In genomic region chr5:56471707-56472106, GRCh38 we compare ENCODE assay signal across 24 cellular contexts.
DNase-seq lines count a peak whose midpoint lies in the region; ATAC-seq, FAIRE-seq and TF ChIP-seq lines count a peak whose summit lies in the region.
"Had no signal": no experiment of that assay in that cellular context is flagged by ENCODE, and none has a peak within 500 bp of the region (broad histone marks: within the 10 kb centered on the region; RNA-seq: fewer than 3 reads in every experiment).

No MANE protein-coding gene starts in this region.

- H2AFZ ChIP-seq in IMR-90 (replicated peaks; ENCODE audit: low read length, poor library complexity), result peak overlapping the region; percentile 13

- H4K8ac ChIP-seq in IMR-90 (ENCODE audit: low read depth in 2 of 2, low read length in 2 of 2), result peak overlapping the region in 1 of 2 experiments; percentile 71; a peak in 1 of 4 replicates

- H3K18ac ChIP-seq in IMR-90 (ENCODE audit: low read depth, low read length), result peak overlapping the region; percentile 57; the same call in 1 of the 2 replicates

- H3K4ac ChIP-seq in IMR-90 (ENCODE audit: low read depth, low read length), result peak overlapping the region; percentile 84

- H4K91ac ChIP-seq in IMR-90 (ENCODE audit: insufficient read depth, low read depth, low read length), result no peak overlapping the region; the same call in 1 of the 2 replicates

- POLR2A ChIA-PET in Caco-2 (lab: Charles Lee), result no interaction called here
- POLR2A ChIA-PET in IMR-90 (lab: Charles Lee; ENCODE audit: unreplicated experiment), result interaction anchor here (0.6 kb wide), 1 partner anchor 125 kb away, joined by 4 read pairs; no protein-coding TSS in a partner anchor

- TF ChIP-seq POLR2A in IMR-90 (IDR thresholded peaks at IDR 0.05; ENCODE audit: low read depth, low read length), result no peak

- H3K9ac ChIP-seq in IMR-90 (ENCODE audit: low read depth, low read length), result no peak overlapping the region

- H2BK15ac ChIP-seq in IMR-90 (ENCODE audit: low read depth, low read length), result peak overlapping the region; percentile 76; the same call in 2 of the 3 replicates

- H3K36me3 Mint-ChIP-seq in Caco-2 (ENCODE audit: insufficient read depth, unreplicated experiment), result peaks cover 9% of the 10 kb centered on the region
- no peaks in the 10 kb centered on the region for H3K36me3 Mint-ChIP-seq in nephron (ENCODE audit: low read depth)

- H3K9me3 ChIP-seq in Caco-2 (no peaks in the 10 kb centered on the region; the same call in 1 of the 2 replicates), IMR-90 (ENCODE audit: control insufficient read depth, insufficient read depth, low read length) (no peaks in the 10 kb centered on the region)
- H3K9me3 ChIP-seq: A549, HAP-1 had no signal

- CTCF ChIA-PET in Caco-2 (lab: Charles Lee) (interaction anchor here (1.0 to 1.2 kb wide), 3 partner anchors 168 to 367 kb away, joined by 3 to 4 read pairs (median 3); no protein-coding TSS in a partner anchor), IMR-90 (lab: Yijun Ruan, JAX) (no interaction called here)

- no peaks in the 10 kb centered on the region for H3K27me3 Mint-ChIP-seq in Caco-2 (ENCODE audit: insufficient read depth, unreplicated experiment)
- no peaks in the 10 kb centered on the region for H3K27me3 Mint-ChIP-seq in nephron (ENCODE audit: low read depth)
- H3K27me3 Mint-ChIP-seq: CD4-positive, alpha-beta memory T cell had no signal

- H2BK5ac ChIP-seq in IMR-90 (ENCODE audit: low read depth, low read length, poor library complexity, severe bottlenecking), result no peak overlapping the region

- no peak for FAIRE-seq in bronchial epithelial cell (lab: Jason Lieb, UNC)
- FAIRE-seq: A549, GM12878, GM19239, H54 had no signal

- H3K4me3 ChIP-seq in Caco-2 (ENCODE audit: low read depth, low read length), result no peak overlapping the region
- H3K4me3 ChIP-seq in IMR-90 (ENCODE audit: insufficient read depth, low read depth, low read length), result no peak overlapping the region
- H3K4me3 ChIP-seq in bronchial epithelial cell (ENCODE audit: low read depth, low read length), result no peak overlapping the region
- H3K4me3 ChIP-seq: A549, GM12878, HAP-1 had no signal

- intact Hi-C loops in Caco-2 (cut with micrococcal nuclease; ENCODE audit: unreplicated experiment), result no loop called here
- intact Hi-C loops in IMR-90 (cut with micrococcal nuclease), result no loop called here

- no peaks in the 10 kb centered on the region for H3K9me3 Mint-ChIP-seq in Caco-2 (ENCODE audit: unreplicated experiment)
- no peaks in the 10 kb centered on the region for H3K9me3 Mint-ChIP-seq in nephron
- H3K9me3 Mint-ChIP-seq: CD4-positive, alpha-beta memory T cell; HFFc6 had no signal

- no peak overlapping the region for H3K27ac ChIP-seq in IMR-90 (ENCODE audit: insufficient read depth, low read length)
- H3K27ac ChIP-seq: A549 had no signal

- no CpG with 5 or more reads among the region's 2 CpGs for WGBS in IMR-90 (ENCODE audit: extremely low coverage in 2 of 2, insufficient read length in 1 of 2), 2 experiments

- H3K4me1 ChIP-seq in Caco-2 (peaks cover 55% of the 10 kb centered on the region), IMR-90 (ENCODE audit: control insufficient read depth, insufficient read depth, low read length) (peaks cover 11% of the 10 kb centered on the region)
- H3K4me1 ChIP-seq: HAP-1 had no signal

- peak overlapping the region; percentile 61; the same call in 1 of the 2 replicates for H3K14ac ChIP-seq in IMR-90 (replicated peaks; ENCODE audit: low read depth, low read length)

- TF ChIP-seq RAD21 in IMR-90 (IDR thresholded peaks at IDR 0.05; ENCODE audit: low read length), result no peak

- no peak overlapping the region for H3K4me2 ChIP-seq in IMR-90 (ENCODE audit: low read depth, low read length)
- H3K4me2 ChIP-seq: A549 had no signal

- H3K56ac ChIP-seq in IMR-90 (ENCODE audit: extremely low read depth, insufficient read depth, low read length), result no peak overlapping the region

- no peak overlapping the region for H2AK9ac ChIP-seq in IMR-90 (replicated peaks; ENCODE audit: low read depth, low read length, poor library complexity)

- H3K27ac Mint-ChIP-seq in Caco-2 (ENCODE audit: unreplicated experiment), result peak overlapping the region; percentile 73
- peak overlapping the region; percentile 10 to 89 (median 76) for H3K27ac Mint-ChIP-seq in nephron
- H3K27ac Mint-ChIP-seq: CD4-positive, alpha-beta memory T cell; HFFc6 had no signal

- dilution Hi-C loops in IMR-90 (cut with HindIII; ENCODE audit: low sequenced_read_pairs, unreplicated experiment), result no loop called here

- H3K23ac ChIP-seq in IMR-90 (ENCODE audit: low read depth, low read length), result peak overlapping the region; percentile 67; the same call in 1 of the 2 replicates

- peak overlapping the region; percentile 31 for H2BK120ac ChIP-seq in IMR-90 (ENCODE audit: low read depth, low read length)

- ATAC-seq in IMR-90 (ENCODE audit: low read depth), result peak; percentile 57
- no peak for ATAC-seq in GM21367 (IDR thresholded peaks at IDR 0.05; ENCODE audit: unreplicated experiment)
- ATAC-seq: A549, GM12878 had no signal

- peak overlapping the region; percentile 47; the same call in 1 of the 2 replicates for H2AK5ac ChIP-seq in IMR-90 (ENCODE audit: low read depth, low read length)

- no peak overlapping the region for H4K5ac ChIP-seq in IMR-90 (ENCODE audit: low read depth, low read length)

- H3K4me3 Mint-ChIP-seq in Caco-2 (ENCODE audit: unreplicated experiment), result no peak overlapping the region
- no peak overlapping the region for H3K4me3 Mint-ChIP-seq in nephron
- H3K4me3 Mint-ChIP-seq: CD4-positive, alpha-beta memory T cell; HFFc6 had no signal

- H3K36me3 ChIP-seq in Caco-2 (ENCODE audit: control insufficient read depth, insufficient read depth, low read length) (no peaks in the 10 kb centered on the region), IMR-90 (ENCODE audit: control insufficient read depth, insufficient read depth, low read length) (no peaks in the 10 kb centered on the region), bronchial epithelial cell (ENCODE audit: control insufficient read depth, insufficient read depth, low read length) (no peaks in the 10 kb centered on the region)
- H3K36me3 ChIP-seq: HAP-1 had no signal

- peaks cover 38% of the 10 kb centered on the region for H3K4me1 Mint-ChIP-seq in Caco-2 (ENCODE audit: low read depth, unreplicated experiment)
- H3K4me1 Mint-ChIP-seq in nephron, result peaks cover 25% of the 10 kb centered on the region

- H3K27me3 ChIP-seq in Caco-2 (replicated peaks; ENCODE audit: control insufficient read depth, insufficient read depth, low read length) (no peaks in the 10 kb centered on the region; the same call in 1 of the 2 replicates), IMR-90 (ENCODE audit: control insufficient read depth, insufficient read depth, low read length) (no peaks in the 10 kb centered on the region), bronchial epithelial cell (ENCODE audit: control insufficient read depth, insufficient read depth, low read length) (no peaks in the 10 kb centered on the region)

- TF ChIP-seq CTCF in Caco-2 (IDR thresholded peaks at IDR 0.05; ENCODE audit: insufficient read depth in 1 of 2, low read depth in 1 of 2, low read length in 1 of 2, severe bottlenecking in 1 of 2, unreplicated experiment in 1 of 2) (no peak), IMR-90 (conservative IDR thresholded peaks at IDR 0.05; ENCODE audit: low read depth, low read length) (no peak), bronchial epithelial cell (IDR thresholded peaks at IDR 0.05; ENCODE audit: insufficient read depth, low read length, severe bottlenecking) (no peak), nephron (IDR thresholded peaks at IDR 0.05; ENCODE audit: unreplicated experiment in 3 of 3) (no peak)

- no peaks in the 10 kb centered on the region; a peak in 1 of 4 replicates for H3K79me1 ChIP-seq in IMR-90 (ENCODE audit: low read depth in 1 of 2, low read length in 2 of 2)

- H3K9me1 ChIP-seq in IMR-90 (ENCODE audit: insufficient read depth, low read length), result peaks cover 9% of the 10 kb centered on the region

- BruUV-seq in Caco-2 (replicated peaks; lab: Mats Ljungman, UMichigan), result no TSS peak
- no TSS peak for BruUV-seq in IMR-90 (replicated peaks; lab: Mats Ljungman, UMichigan)

- H4K20me1 ChIP-seq in IMR-90 (ENCODE audit: insufficient read depth, low read length), result no peaks in the 10 kb centered on the region

- peak overlapping the region; percentile 57 for H2BK20ac ChIP-seq in IMR-90 (ENCODE audit: low read depth, low read length)

- in situ Hi-C loops in IMR-90 (cut with MboI; ENCODE audit: low sequenced_read_pairs), result no loop called here

- DNase-seq in Caco-2, result no peak
- no peak for DNase-seq in IMR-90
- DNase-seq in bronchial epithelial cell (ENCODE audit: low read depth), result peak; percentile 33
- DNase-seq in activated T-cell treated with anti-CD3 and anti-CD28 coated beads, Interleukin-2, amount 50 U/mL, for 1 hour, result no peak
- no peak for DNase-seq in SKM-1 (lab: John Stamatoyannopoulos, UW; ENCODE audit: unreplicated experiment)
- DNase-seq: 8988T; ACHN; AML-193; C1 segment of cervical spinal cord; CD4-positive, alpha-beta memory T cell; COR-L47; DMS153; DND-41; EL; GDM1; GOT3; HFFc6 had no signal

TF ChIP-seq in IMR-90, 13 proteins besides CTCF, POLR2A, EP300 and RAD21 (continues in another document):
- TF ChIP-seq MAFK (IDR thresholded peaks at IDR 0.05; ENCODE audit: low read depth, low read length) (no peak), MAZ (IDR thresholded peaks at IDR 0.05; ENCODE audit: borderline replicate concordance, low read depth, low read length) (no peak), BHLHE40 (IDR thresholded peaks at IDR 0.05; ENCODE audit: low read depth, low read length) (no peak), FOS (IDR thresholded peaks at IDR 0.05; ENCODE audit: low read depth, low read length) (no peak), MXI1 (IDR thresholded peaks at IDR 0.05; ENCODE audit: borderline replicate concordance, low read depth, low read length) (no peak), CEBPB (IDR thresholded peaks at IDR 0.05; ENCODE audit: low read depth, low read length) (no peak), NFE2L2 (IDR thresholded peaks at IDR 0.05; ENCODE audit: low read depth, low read length) (no peak), RCOR1 (IDR thresholded peaks at IDR 0.05; ENCODE audit: insufficient replicate concordance, low read length) (no peak), CHD1 (IDR thresholded peaks at IDR 0.05; ENCODE audit: low read depth, low read length) (no peak), SMC3 (IDR thresholded peaks at IDR 0.05; ENCODE audit: low read depth, low read length) (no peak), RFX5 (IDR thresholded peaks at IDR 0.05; ENCODE audit: low read depth, low read length) (no peak)
- TF ChIP-seq, protein P1, sequence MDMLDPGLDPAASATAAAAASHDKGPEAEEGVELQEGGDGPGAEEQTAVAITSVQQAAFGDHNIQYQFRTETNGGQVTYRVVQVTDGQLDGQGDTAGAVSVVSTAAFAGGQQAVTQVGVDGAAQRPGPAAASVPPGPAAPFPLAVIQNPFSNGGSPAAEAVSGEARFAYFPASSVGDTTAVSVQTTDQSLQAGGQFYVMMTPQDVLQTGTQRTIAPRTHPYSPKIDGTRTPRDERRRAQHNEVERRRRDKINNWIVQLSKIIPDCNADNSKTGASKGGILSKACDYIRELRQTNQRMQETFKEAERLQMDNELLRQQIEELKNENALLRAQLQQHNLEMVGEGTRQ (IDR thresholded peaks at IDR 0.05; ENCODE audit: low read depth, low read length), result no peak
